In the genomic region with DNA sequence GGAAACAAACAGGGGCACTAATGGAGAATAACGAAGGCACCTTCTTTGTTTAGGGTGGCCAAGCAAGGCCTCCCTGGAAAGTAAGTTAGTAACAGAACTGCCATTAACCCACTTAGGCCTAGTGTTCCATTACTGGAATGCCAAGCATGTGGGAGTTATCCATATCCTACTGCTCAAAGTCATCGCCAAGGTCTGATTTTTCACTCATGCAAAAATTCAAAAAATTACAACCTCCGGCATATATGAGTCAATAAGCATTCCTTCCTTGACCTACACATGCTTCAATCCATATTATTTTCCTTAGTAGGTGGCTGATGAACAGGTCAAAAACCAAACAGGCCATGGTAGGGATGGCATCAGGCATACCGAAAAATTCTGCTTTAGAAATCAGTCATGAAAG, we compare ENCODE assay signal across 22 cellular contexts.
A peak's percentile ranks its signal among the peaks of the same experiment; 100 is the strongest.
DNase-seq lines count a peak whose midpoint lies in the region; FAIRE-seq and TF ChIP-seq lines count a peak whose summit lies in the region.
"Had no signal": no experiment of that assay in that cellular context is flagged by ENCODE, and none has a peak within 500 bp of the region (broad histone marks: within the 10 kb centered on the region; RNA-seq: fewer than 3 reads in every experiment).

No MANE protein-coding gene starts in this region.

- WGBS in hepatocyte (ENCODE audit: low lambda C conversion rate, missing lambda C conversion rate): 88% methylated on average over 4 of the region's 4 CpGs

- H3K27ac Mint-ChIP-seq in mesothelial cell of epicardium: peak overlapping the region; percentile 0
- no peak overlapping the region for H3K27ac Mint-ChIP-seq in Calu3 (ENCODE audit: unreplicated experiment)
- H3K27ac Mint-ChIP-seq: CD8-positive, alpha-beta memory T cell; HFFc6 had no signal

- H3K4me3 Mint-ChIP-seq in mesothelial cell of epicardium: no peak overlapping the region
- H3K4me3 Mint-ChIP-seq in Calu3 (ENCODE audit: low read depth, unreplicated experiment): no peak overlapping the region
- H3K4me3 Mint-ChIP-seq: CD4-positive, CD25-positive, alpha-beta regulatory T cell; CD8-positive, alpha-beta memory T cell; HFFc6 had no signal

- FAIRE-seq in HTR-8/SVneo (lab: Jason Lieb, UNC) (no peak), kidney (lab: Jason Lieb, UNC) (peak; percentile 21)
- FAIRE-seq: A204.1, D721Med, GM12878, K562 had no signal

- H3K27me3 Mint-ChIP-seq in mesothelial cell of epicardium (ENCODE audit: low read depth): no peaks in the 10 kb centered on the region
- H3K27me3 Mint-ChIP-seq in Calu3 (ENCODE audit: unreplicated experiment): no peaks in the 10 kb centered on the region
- H3K27me3 Mint-ChIP-seq: CD4-positive, CD25-positive, alpha-beta regulatory T cell had no signal

- H3K9ac ChIP-seq in kidney (ENCODE audit: low read length in 2 of 2) (no peak overlapping the region), colonic mucosa (ENCODE audit: low read depth in 2 of 2, low read length in 2 of 2) (no peak overlapping the region)

- H3K36me3 Mint-ChIP-seq in mesothelial cell of epicardium (no peaks in the 10 kb centered on the region), Calu3 (ENCODE audit: insufficient read depth, unreplicated experiment) (no peaks in the 10 kb centered on the region)
- H3K36me3 Mint-ChIP-seq: CD4-positive, CD25-positive, alpha-beta regulatory T cell; CD8-positive, alpha-beta memory T cell had no signal

- H3K79me2 ChIP-seq in hepatocyte: no peaks in the 10 kb centered on the region

- no TSS peak for BruUV-seq in Calu3 (replicated peaks; lab: Mats Ljungman, UMichigan)

- H3K9me2 ChIP-seq in hepatocyte (replicated peaks; ENCODE audit: insufficient read depth): no peaks in the 10 kb centered on the region

- H3K9me3 Mint-ChIP-seq in mesothelial cell of epicardium (no peaks in the 10 kb centered on the region), Calu3 (ENCODE audit: low read depth, unreplicated experiment) (peaks cover 6% of the 10 kb centered on the region)
- H3K9me3 Mint-ChIP-seq: CD8-positive, alpha-beta memory T cell had no signal

- H3K4me2 ChIP-seq in hepatocyte: no peak overlapping the region

- intact Hi-C loops in kidney (cut with DNase I): no loop called here
- intact Hi-C loops in Calu3 (cut with micrococcal nuclease; ENCODE audit: unreplicated experiment): no loop called here
- intact Hi-C loops in colonic mucosa (cut with DNase I): no loop called here

- H3K27ac ChIP-seq in kidney (ENCODE audit: low read depth in 2 of 2, low read length in 2 of 2): no peak overlapping the region
- no peak overlapping the region for H3K27ac ChIP-seq in hepatocyte
- no peak overlapping the region for H3K27ac ChIP-seq in colonic mucosa

- H4K20me1 ChIP-seq in hepatocyte (ENCODE audit: insufficient read depth, poor library complexity, severe bottlenecking): no peaks in the 10 kb centered on the region

- H3K36me3 ChIP-seq in kidney (ENCODE audit: control insufficient read depth in 1 of 2, insufficient read depth in 2 of 2, low read length in 2 of 2): no peaks in the 10 kb centered on the region
- no peaks in the 10 kb centered on the region for H3K36me3 ChIP-seq in hepatocyte (replicated peaks; ENCODE audit: insufficient read depth, low read depth)
- H3K36me3 ChIP-seq in colonic mucosa: no peaks in the 10 kb centered on the region
- H3K36me3 ChIP-seq: BE2C had no signal

- no peaks in the 10 kb centered on the region for H3K9me3 ChIP-seq in kidney (ENCODE audit: control insufficient read depth in 1 of 2, low read length in 2 of 2)
- H3K9me3 ChIP-seq in hepatocyte (ENCODE audit: low read depth): no peaks in the 10 kb centered on the region
- H3K9me3 ChIP-seq in colonic mucosa: no peaks in the 10 kb centered on the region
- H3K9me3 ChIP-seq: BE2C had no signal

- H3K4me3 ChIP-seq in kidney (ENCODE audit: low read length in 2 of 2) (no peak overlapping the region), retinal pigment epithelial cell (ENCODE audit: low read length) (no peak overlapping the region), hepatocyte (no peak overlapping the region), colonic mucosa (no peak overlapping the region)
- H3K4me3 ChIP-seq: GM12878, K562 had no signal

- H3K27me3 ChIP-seq in hepatocyte: no peaks in the 10 kb centered on the region
- no peaks in the 10 kb centered on the region for H3K27me3 ChIP-seq in colonic mucosa
- H3K27me3 ChIP-seq: BE2C had no signal

- DNase-seq in HTR-8/SVneo (ENCODE audit: insufficient read length, low spot score) (peak; percentile 6), kidney (no peak), mesothelial cell of epicardium (ENCODE audit: low spot score in 2 of 2, unreplicated experiment in 2 of 2) (no peak), retinal pigment epithelial cell (ENCODE audit: low read depth) (peak; percentile 19), LoVo (ENCODE audit: low spot score) (no peak), Calu3 (no peak), hepatocyte (ENCODE audit: low spot score) (no peak), colonic mucosa (no peak)
- DNase-seq: ACHN; BE2C; C1 segment of cervical spinal cord; CD4-positive, CD25-positive, alpha-beta regulatory T cell; CD8-positive, alpha-beta memory T cell; COR-L47; GOT3; H7; HFFc6; IMR-90 had no signal

- H3K4me1 Mint-ChIP-seq in mesothelial cell of epicardium (peaks cover 6% of the 10 kb centered on the region), Calu3 (ENCODE audit: low read depth, unreplicated experiment) (no peaks in the 10 kb centered on the region)
- H3K4me1 Mint-ChIP-seq: CD4-positive, CD25-positive, alpha-beta regulatory T cell; CD8-positive, alpha-beta memory T cell had no signal

- CTCF ChIA-PET in Calu3 (lab: Charles Lee): no interaction called here

- H2AFZ ChIP-seq in hepatocyte: no peak overlapping the region

- no peaks in the 10 kb centered on the region for H3K4me1 ChIP-seq in kidney (ENCODE audit: control insufficient read depth in 1 of 2, insufficient read depth in 1 of 2, low read depth in 1 of 2, low read length in 2 of 2)
- no peaks in the 10 kb centered on the region for H3K4me1 ChIP-seq in hepatocyte (ENCODE audit: insufficient read depth)
- H3K4me1 ChIP-seq in colonic mucosa: no peaks in the 10 kb centered on the region
- H3K4me1 ChIP-seq: BE2C had no signal

- no peak for TF ChIP-seq CTCF in kidney (IDR thresholded peaks at IDR 0.05; ENCODE audit: borderline replicate concordance, extremely low read depth, insufficient read depth)
- TF ChIP-seq CTCF in mesothelial cell of epicardium (IDR thresholded peaks at IDR 0.05; ENCODE audit: unreplicated experiment): no peak
- TF ChIP-seq CTCF in retinal pigment epithelial cell (conservative IDR thresholded peaks at IDR 0.05; ENCODE audit: low read depth, low read length): no peak
- TF ChIP-seq CTCF in Calu3 (IDR thresholded peaks at IDR 0.05; ENCODE audit: unreplicated experiment): no peak
- TF ChIP-seq CTCF in hepatocyte (IDR thresholded peaks at IDR 0.05; ENCODE audit: poor library complexity): no peak
- TF ChIP-seq CTCF in colonic mucosa (IDR thresholded peaks at IDR 0.05): no peak

Comparison
In these comparisons a context has a peak if more than half of its experiments do, and no peak if none do; other contexts are left out.
1. DNase-seq: peak in HTR-8/SVneo (single experiment) and retinal pigment epithelial cell (single experiment); none in kidney (single experiment), mesothelial cell of epicardium (0 of 2), LoVo (single experiment), Calu3 (single experiment), hepatocyte (single experiment) and colonic mucosa (single experiment).